ENCODE assay signal across 15 cellular contexts in genomic region chr1:24080131-24080530, GRCh38. TPM values are rescaled to one million over a fixed set of nuclear protein-coding genes. Genes with fewer than 3 reads are reported as not detected.
DNase-seq lines count a peak whose midpoint lies in the region; ATAC-seq, FAIRE-seq and TF ChIP-seq lines count a peak whose summit lies in the region.
"Had no signal": no experiment of that assay in that cellular context is flagged by ENCODE, and none has a peak within 500 bp of the region (broad histone marks: within the 10 kb centered on the region; RNA-seq: fewer than 3 reads in every experiment).

No MANE protein-coding gene starts in this region.

- BruUV-seq in mammary epithelial cell (replicated peaks; lab: Mats Ljungman, UMichigan) = no TSS peak

- no peak overlapping the region for H2BK12ac ChIP-seq in neuronal stem cell (ENCODE audit: low read length)

- TF ChIP-seq CTCF in LNCaP clone FGC (IDR thresholded peaks at IDR 0.05; ENCODE audit: control insufficient read depth, extremely low read depth, insufficient read depth) = no peak
- no peak for TF ChIP-seq CTCF in mammary epithelial cell (conservative IDR thresholded peaks at IDR 0.05 in 1 of 2, IDR thresholded peaks at IDR 0.05 in 1 of 2; ENCODE audit: extremely low read depth in 1 of 2, insufficient read depth in 1 of 2, low read depth in 1 of 2, low read length in 2 of 2)

- no peak overlapping the region for H2AFZ ChIP-seq in neuronal stem cell (ENCODE audit: low read length)
- H2AFZ ChIP-seq in mammary epithelial cell (ENCODE audit: low read depth, low read length) = no peak overlapping the region

- no peak overlapping the region for H3K14ac ChIP-seq in neuronal stem cell (ENCODE audit: low read length)

- H3K27me3 ChIP-seq in neuronal stem cell (ENCODE audit: control insufficient read depth in 3 of 3, insufficient read depth in 3 of 3, low read depth in 1 of 3, low read length in 3 of 3) (peaks cover 0 to 7% (median 0%) of the 10 kb centered on the region in 3 experiments), mammary epithelial cell (ENCODE audit: insufficient read depth, low read length) (no peaks in the 10 kb centered on the region)
- H3K27me3 ChIP-seq: BLaER1 treated with 17β-estradiol and CSF1 and Interleukin-3, amounts not matched to agents 10 nM and 100 nM had no signal

- H3K9me3 ChIP-seq in neuronal stem cell (replicated peaks in 1 of 2; ENCODE audit: control insufficient read depth in 2 of 2, insufficient read depth in 1 of 2, low read depth in 1 of 2, low read length in 2 of 2) (no peaks in the 10 kb centered on the region), mammary epithelial cell (replicated peaks; ENCODE audit: insufficient read depth, low read length) (no peaks in the 10 kb centered on the region)
- H3K9me3 ChIP-seq: BLaER1 treated with 17β-estradiol and CSF1 and Interleukin-3, amounts not matched to agents 10 nM and 100 nM; HAP-1 had no signal

- CTCF ChIA-PET in mammary epithelial cell (lab: Charles Lee; ENCODE audit: low non-redundant PET) = no interaction called here

- peak overlapping the region; percentile 16 for H3K18ac ChIP-seq in neuronal stem cell (ENCODE audit: low read length)

- H3K4me3 ChIP-seq in LNCaP clone FGC (ENCODE audit: low read depth, low read length) (no peak overlapping the region), neuronal stem cell (ENCODE audit: low read length in 2 of 2) (no peak overlapping the region), mammary epithelial cell (replicated peaks in 1 of 3; ENCODE audit: insufficient read depth in 1 of 3, low read depth in 2 of 3, low read length in 3 of 3) (no peak overlapping the region)
- H3K4me3 ChIP-seq: BLaER1 treated with 17β-estradiol and CSF1 and Interleukin-3, amounts not matched to agents 10 nM and 100 nM; HAP-1 had no signal

- in situ Hi-C loops in mammary epithelial cell (cut with MboI; ENCODE audit: low sequenced_read_pairs in 2 of 2) = no loop called here

- dilution Hi-C loops in mammary epithelial cell (cut with HindIII; ENCODE audit: low sequenced_read_pairs) = loop anchor here (5.0 to 10.0 kb wide), 5 partner anchors 77 to 555 kb away; partner anchors contain the start of gene SRSF10

- FAIRE-seq in urothelium cell line (lab: Jason Lieb, UNC) = no peak
- no peak for FAIRE-seq in HTR-8/SVneo (lab: Jason Lieb, UNC)

- no peak overlapping the region for H2BK120ac ChIP-seq in neuronal stem cell (ENCODE audit: low read depth, low read length)

- H3K36me3 ChIP-seq in neuronal stem cell (replicated peaks in 1 of 2; ENCODE audit: control insufficient read depth in 2 of 2, insufficient read depth in 2 of 2, low read length in 2 of 2) (no peaks in the 10 kb centered on the region), mammary epithelial cell (ENCODE audit: insufficient read depth, low read length) (no peaks in the 10 kb centered on the region)
- H3K36me3 ChIP-seq: BLaER1 treated with 17β-estradiol and CSF1 and Interleukin-3, amounts not matched to agents 10 nM and 100 nM; HAP-1 had no signal

- H4K8ac ChIP-seq in neuronal stem cell (ENCODE audit: low read depth, low read length) = no peak overlapping the region

- H3K27ac ChIP-seq in neuronal stem cell (replicated peaks; ENCODE audit: low read length) (no peak overlapping the region), mammary epithelial cell (ENCODE audit: insufficient read depth, low read depth, low read length) (no peak overlapping the region)
- H3K27ac ChIP-seq: 22Rv1; BLaER1 treated with 17β-estradiol and CSF1 and Interleukin-3, amounts not matched to agents 10 nM and 100 nM had no signal

- WGBS in neuronal stem cell (ENCODE audit: extremely low coverage in 2 of 2, insufficient read length in 2 of 2, insufficient replicate concordance in 1 of 2), 2 donors = no CpG with 5 or more reads among the region's 10 CpGs
- WGBS in mammary epithelial cell (ENCODE audit: low coverage, missing lambda C conversion rate) = 66% methylated on average over 10 of the region's 10 CpGs

- peak overlapping the region; percentile 14 for H3K23ac ChIP-seq in neuronal stem cell (ENCODE audit: low read depth, low read length, poor library complexity)

- H3K79me2 ChIP-seq in mammary epithelial cell (ENCODE audit: insufficient read depth, low read length) = no peaks in the 10 kb centered on the region

- H3K9ac ChIP-seq in neuronal stem cell (ENCODE audit: low read depth, low read length, poor library complexity) = no peak overlapping the region
- no peak overlapping the region for H3K9ac ChIP-seq in mammary epithelial cell (ENCODE audit: insufficient read depth, low read length)
- H3K9ac ChIP-seq: BLaER1 treated with 17β-estradiol and CSF1 and Interleukin-3, amounts not matched to agents 10 nM and 100 nM had no signal

- ATAC-seq in left ventricle myocardium superior = peak; percentile 78

- H2AK5ac ChIP-seq in neuronal stem cell (ENCODE audit: low read depth, low read length) = no peak overlapping the region

- peak overlapping the region; percentile 4 for H2BK5ac ChIP-seq in neuronal stem cell (ENCODE audit: low read length)

- H4K20me1 ChIP-seq in mammary epithelial cell (ENCODE audit: insufficient read depth, low read length) = no peaks in the 10 kb centered on the region
- H4K20me1 ChIP-seq: BLaER1 treated with 17β-estradiol and CSF1 and Interleukin-3, amounts not matched to agents 10 nM and 100 nM had no signal

- H4K91ac ChIP-seq in neuronal stem cell (ENCODE audit: low read depth, low read length, poor library complexity) = no peak overlapping the region

- intact Hi-C loops in cardiac septum (cut with DNase I) (no loop called here), left ventricle myocardium superior (cut with micrococcal nuclease) (no loop called here), mammary epithelial cell (cut with micrococcal nuclease) (no loop called here)

- no peak overlapping the region for H3K4me2 ChIP-seq in neuronal stem cell (ENCODE audit: insufficient read depth, low read length, poor library complexity, severe bottlenecking)
- H3K4me2 ChIP-seq in mammary epithelial cell (ENCODE audit: insufficient read depth, low read depth, low read length) = no peak overlapping the region
- H3K4me2 ChIP-seq: BLaER1 treated with 17β-estradiol and CSF1 and Interleukin-3, amounts not matched to agents 10 nM and 100 nM had no signal

- H3K4ac ChIP-seq in neuronal stem cell (ENCODE audit: low read length) = no peak overlapping the region

- peak; percentile 14 for DNase-seq in LNCaP clone FGC (ENCODE audit: low read depth)
- peak; percentile 84 for DNase-seq in cardiac septum (ENCODE audit: low spot score)
- peak; percentile 84 for DNase-seq in left ventricle myocardium superior
- no peak for DNase-seq in neuronal stem cell (ENCODE audit: low spot score)
- no peak for DNase-seq in activated gamma-delta T cell (lab: John Stamatoyannopoulos, UW)
- DNase-seq in mammary epithelial cell = no peak
- no peak for DNase-seq in urothelium cell line (ENCODE audit: low spot score)
- DNase-seq in HTR-8/SVneo (ENCODE audit: insufficient read length, low spot score) = no peak
- DNase-seq: CD4-positive, CD25-positive, alpha-beta regulatory T cell; DMS53; GF-D8; GOT3 had no signal

- H3K4me1 ChIP-seq in neuronal stem cell (ENCODE audit: control insufficient read depth in 2 of 2, insufficient read depth in 1 of 2, low read depth in 1 of 2, low read length in 2 of 2) (no peaks in the 10 kb centered on the region), mammary epithelial cell (ENCODE audit: insufficient read depth, low read length) (no peaks in the 10 kb centered on the region)
- H3K4me1 ChIP-seq: BLaER1 treated with 17β-estradiol and CSF1 and Interleukin-3, amounts not matched to agents 10 nM and 100 nM; HAP-1 had no signal

- no peaks in the 10 kb centered on the region for H3K79me1 ChIP-seq in neuronal stem cell (ENCODE audit: low read depth, low read length)

- H2BK15ac ChIP-seq in neuronal stem cell (ENCODE audit: low read length) = no peak overlapping the region

RNA-seq across cellular contexts. Expression of gene MYOM3, which starts 31.8 kb away (rescaled TPM):
- 249 TPM for total RNA-seq in cardiac septum
- 409 TPM for total RNA-seq in left ventricle myocardium superior
- 0.18 TPM for polyA plus RNA-seq in neuronal stem cell (2013, experiment 1 of 2)
- 0.10 TPM for polyA plus RNA-seq in neuronal stem cell (2013, experiment 2 of 2)
- total RNA-seq in mammary epithelial cell = 1 to 10 TPM in 1 of 2 donors, under 1 TPM in 1; 0.54 to 1.8 TPM
- 0.19 TPM for polyA plus RNA-seq in mammary epithelial cell
- polyA minus RNA-seq in mammary epithelial cell = 2.0 TPM
- total RNA-seq: CD4-positive, CD25-positive, alpha-beta regulatory T cell had no signal
- polyA plus RNA-seq: CD4-positive, CD25-positive, alpha-beta regulatory T cell had no signal

Comparison
In these comparisons a context has a peak if more than half of its experiments do, and no peak if none do; other contexts are left out.
1. DNase-seq: peak in LNCaP clone FGC (single experiment), cardiac septum (single experiment) and left ventricle myocardium superior (single experiment); none in neuronal stem cell (single experiment), activated gamma-delta T cell (single experiment), mammary epithelial cell (single experiment), urothelium cell line (single experiment) and HTR-8/SVneo (single experiment).
2. RNA of gene MYOM3, which starts 31.8 kb away (total RNA-seq): 409 TPM in left ventricle myocardium superior (single experiment) and 249 TPM in cardiac septum (single experiment); 0.54 to 1.8 TPM in mammary epithelial cell; every median in the first group is over 10 times any median in the second.